ENCODE assay signal across 1 cellular context in the genomic region with DNA sequence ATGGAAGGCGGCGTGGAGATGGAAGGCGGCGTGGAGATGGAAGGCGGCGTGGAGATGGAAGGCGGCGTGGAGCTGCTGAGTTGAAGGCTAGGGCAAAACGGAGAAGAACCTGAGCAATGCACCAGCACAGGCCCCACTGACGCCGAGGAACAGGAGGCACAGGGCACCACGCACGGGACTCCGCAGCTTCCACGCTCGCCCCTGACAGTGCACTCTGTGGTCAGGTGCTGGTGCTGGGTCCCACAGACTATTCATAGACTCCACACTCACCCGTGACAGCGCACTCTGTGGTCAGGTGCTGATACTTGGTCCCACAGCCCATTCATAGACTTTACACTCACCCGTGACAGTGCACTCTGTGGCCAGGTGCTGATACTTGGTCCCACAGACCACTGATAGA.
TF ChIP-seq lines count a peak whose summit lies in the region.

No MANE protein-coding gene starts in this region.

TF ChIP-seq in HCT116, 20 proteins besides CTCF, POLR2A, EP300 and RAD21:
- TF ChIP-seq, protein P1, sequence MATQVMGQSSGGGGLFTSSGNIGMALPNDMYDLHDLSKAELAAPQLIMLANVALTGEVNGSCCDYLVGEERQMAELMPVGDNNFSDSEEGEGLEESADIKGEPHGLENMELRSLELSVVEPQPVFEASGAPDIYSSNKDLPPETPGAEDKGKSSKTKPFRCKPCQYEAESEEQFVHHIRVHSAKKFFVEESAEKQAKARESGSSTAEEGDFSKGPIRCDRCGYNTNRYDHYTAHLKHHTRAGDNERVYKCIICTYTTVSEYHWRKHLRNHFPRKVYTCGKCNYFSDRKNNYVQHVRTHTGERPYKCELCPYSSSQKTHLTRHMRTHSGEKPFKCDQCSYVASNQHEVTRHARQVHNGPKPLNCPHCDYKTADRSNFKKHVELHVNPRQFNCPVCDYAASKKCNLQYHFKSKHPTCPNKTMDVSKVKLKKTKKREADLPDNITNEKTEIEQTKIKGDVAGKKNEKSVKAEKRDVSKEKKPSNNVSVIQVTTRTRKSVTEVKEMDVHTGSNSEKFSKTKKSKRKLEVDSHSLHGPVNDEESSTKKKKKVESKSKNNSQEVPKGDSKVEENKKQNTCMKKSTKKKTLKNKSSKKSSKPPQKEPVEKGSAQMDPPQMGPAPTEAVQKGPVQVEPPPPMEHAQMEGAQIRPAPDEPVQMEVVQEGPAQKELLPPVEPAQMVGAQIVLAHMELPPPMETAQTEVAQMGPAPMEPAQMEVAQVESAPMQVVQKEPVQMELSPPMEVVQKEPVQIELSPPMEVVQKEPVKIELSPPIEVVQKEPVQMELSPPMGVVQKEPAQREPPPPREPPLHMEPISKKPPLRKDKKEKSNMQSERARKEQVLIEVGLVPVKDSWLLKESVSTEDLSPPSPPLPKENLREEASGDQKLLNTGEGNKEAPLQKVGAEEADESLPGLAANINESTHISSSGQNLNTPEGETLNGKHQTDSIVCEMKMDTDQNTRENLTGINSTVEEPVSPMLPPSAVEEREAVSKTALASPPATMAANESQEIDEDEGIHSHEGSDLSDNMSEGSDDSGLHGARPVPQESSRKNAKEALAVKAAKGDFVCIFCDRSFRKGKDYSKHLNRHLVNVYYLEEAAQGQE (IDR thresholded peaks at IDR 0.05; ENCODE audit: low read depth) = no peak
- TF ChIP-seq YY1 (IDR thresholded peaks at IDR 0.05; ENCODE audit: extremely low read depth, insufficient replicate concordance, low read depth, low read length) (no peak), EZH2phosphoT487 (IDR thresholded peaks at IDR 0.05; ENCODE audit: borderline replicate concordance) (no peak), TCF7L2 (IDR thresholded peaks at IDR 0.05; ENCODE audit: borderline replicate concordance, extremely low read depth, insufficient read depth, insufficient read length) (no peak), ZFX (IDR thresholded peaks at IDR 0.05) (no peak)
- TF ChIP-seq, protein P2, sequence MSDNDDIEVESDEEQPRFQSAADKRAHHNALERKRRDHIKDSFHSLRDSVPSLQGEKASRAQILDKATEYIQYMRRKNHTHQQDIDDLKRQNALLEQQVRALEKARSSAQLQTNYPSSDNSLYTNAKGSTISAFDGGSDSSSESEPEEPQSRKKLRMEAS (IDR thresholded peaks at IDR 0.05) = no peak
TF ChIP-seq in HCT116: peak in this region for 0.
